In genomic region chr6:7235712-7236311, GRCh38 we compare ENCODE assay signal across 11 cellular contexts.
DNase-seq lines count a peak whose midpoint lies in the region; ATAC-seq and TF ChIP-seq lines count a peak whose summit lies in the region.
"Had no signal": no experiment of that assay in that cellular context is flagged by ENCODE, and none has a peak within 500 bp of the region (broad histone marks: within the 10 kb centered on the region; RNA-seq: fewer than 3 reads in every experiment).

No MANE protein-coding gene starts in this region.

- CTCF ChIA-PET in CD4-positive, alpha-beta memory T cell (lab: Charles Lee; ENCODE audit: partially characterized antibody), result interaction anchor here (0.6 kb wide), 1 partner anchor 115 kb away, joined by 3 read pairs; no protein-coding TSS in a partner anchor

- H3K27me3 ChIP-seq in CD4-positive, alpha-beta memory T cell (ENCODE audit: insufficient read depth, low read length), result no peaks in the 10 kb centered on the region
- no peaks in the 10 kb centered on the region for H3K27me3 ChIP-seq in adrenal gland
- no peaks in the 10 kb centered on the region for H3K27me3 ChIP-seq in muscle layer of duodenum (ENCODE audit: low read depth, low read length)

- H3K36me3 ChIP-seq in CD4-positive, alpha-beta memory T cell (ENCODE audit: insufficient read depth, low read length), result peaks cover 38% of the 10 kb centered on the region
- H3K36me3 ChIP-seq in adrenal gland (replicated peaks in 1 of 2) (peaks cover 0 to 54% of the 10 kb centered on the region in 2 donors), muscle layer of duodenum (ENCODE audit: control insufficient read depth in 1 of 2, insufficient read depth in 2 of 2, low read length in 2 of 2) (peaks cover 25% of the 10 kb centered on the region in 2 donors)

- peaks cover 45 to 61% of the 10 kb centered on the region in 2 donors for H3K36me3 Mint-ChIP-seq in CD4-positive, alpha-beta memory T cell

- H3K27me3 Mint-ChIP-seq in CD4-positive, alpha-beta memory T cell, result no peaks in the 10 kb centered on the region

- H3K4me1 ChIP-seq in CD4-positive, alpha-beta memory T cell (ENCODE audit: insufficient read depth, low read length), result no peaks in the 10 kb centered on the region
- H3K4me1 ChIP-seq in adrenal gland (replicated peaks in 1 of 2) (peaks cover 11 to 24% of the 10 kb centered on the region in 2 donors), muscle layer of duodenum (ENCODE audit: control insufficient read depth in 1 of 2, insufficient read depth in 2 of 2, low read length in 2 of 2) (no peaks in the 10 kb centered on the region)

- no peak for TF ChIP-seq POLR2A in adrenal gland (IDR thresholded peaks at IDR 0.05)

- no peak overlapping the region for H3K4me3 ChIP-seq in CD4-positive, alpha-beta memory T cell (ENCODE audit: low read length in 2 of 2)
- H3K4me3 ChIP-seq in adrenal gland (no peak overlapping the region), muscle layer of duodenum (ENCODE audit: low read depth in 1 of 2, low read length in 2 of 2) (no peak overlapping the region)

- POLR2A ChIA-PET in CD4-positive, alpha-beta memory T cell (lab: Charles Lee; ENCODE audit: partially characterized antibody), result no interaction called here

- no peak overlapping the region for H3K4me3 Mint-ChIP-seq in CD4-positive, alpha-beta memory T cell
- H3K4me3 Mint-ChIP-seq: T-helper 1 cell treated with Interleukin-12 subunit alpha and Interleukin-12 subunit beta and Interleukin-4 antibody, amounts not matched to agents 30 μg/mL and 1 μg/mL, for 36 hours had no signal

- intact Hi-C loops in CD4-positive, alpha-beta memory T cell (cut with micrococcal nuclease), result no loop called here
- intact Hi-C loops in adrenal gland (cut with DNase I), result no loop called here

- no peak for DNase-seq in CD4-positive, alpha-beta memory T cell
- no peak for DNase-seq in adrenal gland
- no peak for DNase-seq in activated gamma-delta T cell treated with Interleukin-2 at 50 U/mL for 16 hours
- no peak for DNase-seq in GM19240 (ENCODE audit: insufficient read length, low spot score)
- no peak for DNase-seq in anterior cingulate cortex (lab: John Stamatoyannopoulos, UW)
- DNase-seq: GF-D8; stimulated activated CD4-positive, alpha-beta T cell treated with anti-CD3 and anti-CD28 coated beads, Interleukin-4, amount 100 ng/mL, for 1 hour had no signal

- no peak overlapping the region for H3K27ac ChIP-seq in CD4-positive, alpha-beta memory T cell (ENCODE audit: low read depth, low read length)
- H3K27ac ChIP-seq in adrenal gland (peak overlapping the region in 3 of 5 donors; percentile 36 to 53 (median 42)), muscle layer of duodenum (ENCODE audit: low read length) (peak overlapping the region; percentile 21)

- no peak for TF ChIP-seq CTCF in adrenal gland (IDR thresholded peaks at IDR 0.05)

- 65 to 69% (median 66%) methylated on average over 9 of the region's 9 CpGs for WGBS in adrenal gland, 4 donors

- ATAC-seq in HG03378 (IDR thresholded peaks at IDR 0.05; ENCODE audit: unreplicated experiment) (peak; percentile 3), HG02938 (IDR thresholded peaks at IDR 0.05; ENCODE audit: unreplicated experiment) (no peak)

- H3K9me3 Mint-ChIP-seq in CD4-positive, alpha-beta memory T cell, result no peaks in the 10 kb centered on the region
- H3K9me3 Mint-ChIP-seq: T-helper 1 cell treated with Interleukin-12 subunit alpha and Interleukin-12 subunit beta and Interleukin-4 antibody, amounts not matched to agents 30 μg/mL and 1 μg/mL, for 36 hours had no signal

- peak overlapping the region in 4 of 7 donors; percentile 0 to 75 (median 57) for H3K27ac Mint-ChIP-seq in CD4-positive, alpha-beta memory T cell
- H3K27ac Mint-ChIP-seq: T-helper 1 cell treated with Interleukin-12 subunit alpha and Interleukin-12 subunit beta and Interleukin-4 antibody, amounts not matched to agents 30 μg/mL and 1 μg/mL, for 36 hours had no signal

- peaks cover 6 to 11% (median 9%) of the 10 kb centered on the region in 4 donors for H3K4me1 Mint-ChIP-seq in CD4-positive, alpha-beta memory T cell

- H3K9me3 ChIP-seq in CD4-positive, alpha-beta memory T cell (ENCODE audit: control insufficient read depth in 1 of 2, low read length in 2 of 2), result no peaks in the 10 kb centered on the region
- H3K9me3 ChIP-seq in adrenal gland (replicated peaks in 1 of 3), result no peaks in the 10 kb centered on the region
- H3K9me3 ChIP-seq in muscle layer of duodenum (ENCODE audit: control insufficient read depth in 1 of 2, low read length in 2 of 2), result no peaks in the 10 kb centered on the region
